Comparison of ENCODE assay signal across 1 cellular context in genomic region chr7:142385528-142386340, GRCh38.
TF ChIP-seq lines count a peak whose summit lies in the region.

No MANE protein-coding gene starts in this region.

TF ChIP-seq in K562, 482 proteins besides CTCF, POLR2A, EP300 and RAD21 (continued from another document):
- peak; percentile 68 for TF ChIP-seq ATF3 (IDR thresholded peaks at IDR 0.05)
- TF ChIP-seq ATF3 (CRISPR knock-in tag; conservative IDR thresholded peaks at IDR 0.05), result no peak
- no peak for TF ChIP-seq MTA3 (IDR thresholded peaks at IDR 0.05; ENCODE audit: borderline replicate concordance)
- TF ChIP-seq POLR3G (IDR thresholded peaks at IDR 0.05; ENCODE audit: extremely low read depth, insufficient read length, insufficient replicate concordance), result no peak
- TF ChIP-seq KLF13 (tag; IDR thresholded peaks at IDR 0.05; ENCODE audit: borderline replicate concordance, low read depth), result no peak
- TF ChIP-seq CEBPG (CRISPR knock-in tag; IDR thresholded peaks at IDR 0.05), result peak; percentile 72
- TF ChIP-seq CEBPG (tag; conservative IDR thresholded peaks at IDR 0.05 in 1 of 2, IDR thresholded peaks at IDR 0.05 in 1 of 2), result peak; percentile 71 to 79
- TF ChIP-seq PKNOX1 (IDR thresholded peaks at IDR 0.05), result no peak
- TF ChIP-seq NFE2 (IDR thresholded peaks at IDR 0.05; ENCODE audit: low read depth), result no peak
- TF ChIP-seq ZNF224 (CRISPR knock-in tag; IDR thresholded peaks at IDR 0.05), result no peak
- peak in 1 of 2 experiments; percentile 44; a peak in 1 of 4 replicates for TF ChIP-seq RCOR1 (IDR thresholded peaks at IDR 0.05; ENCODE audit: borderline replicate concordance in 1 of 2, low read depth in 2 of 2, low read length in 2 of 2)
